1 cellular context compared by ENCODE assay signal in genomic region chr9:105291422-105291859, GRCh38.
TF ChIP-seq lines count a peak whose summit lies in the region.

No MANE protein-coding gene starts in this region.

TF ChIP-seq in HepG2, 621 proteins besides CTCF, POLR2A, EP300 and RAD21 (continued from another document and continues in another):
- TF ChIP-seq ZBTB43 (CRISPR knock-in tag; conservative IDR thresholded peaks at IDR 0.05), result 0 out of 2 replicates have a peak, but pooled peaks have one; percentile 3
- no peak for TF ChIP-seq ZNF530 (CRISPR knock-in tag; IDR thresholded peaks at IDR 0.05; ENCODE audit: low read depth)
- TF ChIP-seq SPEN (CRISPR knock-in tag; IDR thresholded peaks at IDR 0.05; ENCODE audit: low read depth), result peak; percentile 48; the same call in 1 of the 2 replicates
- TF ChIP-seq ASH2L (IDR thresholded peaks at IDR 0.05; ENCODE audit: insufficient read length, low read depth, low read length), result peak; percentile 36
- TF ChIP-seq ZNF335 (CRISPR knock-in tag; IDR thresholded peaks at IDR 0.05), result 0 out of 2 replicates have a peak, but pooled peaks have one; percentile 35
- peak; percentile 70; the same call in 1 of the 2 replicates for TF ChIP-seq ZBTB7B (CRISPR knock-in tag; IDR thresholded peaks at IDR 0.05)
- TF ChIP-seq RARA (CRISPR knock-in tag; IDR thresholded peaks at IDR 0.05), result peak; percentile 66
- peak; percentile 76 for TF ChIP-seq PHF21A (CRISPR knock-in tag; IDR thresholded peaks at IDR 0.05)
- TF ChIP-seq ZNF784 (CRISPR knock-in tag; IDR thresholded peaks at IDR 0.05; ENCODE audit: borderline replicate concordance), result peak; percentile 48; the same call in 1 of the 2 replicates
- peak; percentile 86 for TF ChIP-seq ZBTB25 (CRISPR knock-in tag; IDR thresholded peaks at IDR 0.05)
- TF ChIP-seq ZFX (CRISPR knock-in tag; IDR thresholded peaks at IDR 0.05; ENCODE audit: low read depth), result peak; percentile 42; the same call in 1 of the 2 replicates
- TF ChIP-seq HHEX (CRISPR knock-in tag; IDR thresholded peaks at IDR 0.05), result peak; percentile 34; the same call in 1 of the 2 replicates
- no peak for TF ChIP-seq ZNF740 (CRISPR knock-in tag; IDR thresholded peaks at IDR 0.05)
- TF ChIP-seq ZNF362 (CRISPR knock-in tag; IDR thresholded peaks at IDR 0.05; ENCODE audit: borderline replicate concordance), result peak; percentile 34; the same call in 1 of the 2 replicates
- TF ChIP-seq ZNF644 (CRISPR knock-in tag; IDR thresholded peaks at IDR 0.05; ENCODE audit: low read depth), result peak; percentile 91
- TF ChIP-seq CREM (IDR thresholded peaks at IDR 0.05), result peak; percentile 83
- TF ChIP-seq CREM (CRISPR knock-in tag; IDR thresholded peaks at IDR 0.05), result no peak
- TF ChIP-seq ELF3 (CRISPR knock-in tag; IDR thresholded peaks at IDR 0.05), result peak; percentile 90
- TF ChIP-seq DRAP1 (CRISPR knock-in tag; IDR thresholded peaks at IDR 0.05), result peak; percentile 60; the same call in 1 of the 2 replicates
- TF ChIP-seq FOXK1 (CRISPR knock-in tag; IDR thresholded peaks at IDR 0.05; ENCODE audit: borderline replicate concordance, low read depth), result peak; percentile 71; the same call in 1 of the 2 replicates
- peak; percentile 45; the same call in 1 of the 2 replicates for TF ChIP-seq ZSCAN31 (CRISPR knock-in tag; IDR thresholded peaks at IDR 0.05; ENCODE audit: low read depth)
- no peak for TF ChIP-seq ZBTB4 (CRISPR knock-in tag; IDR thresholded peaks at IDR 0.05; ENCODE audit: borderline replicate concordance)
- no peak for TF ChIP-seq NPAS2 (CRISPR knock-in tag; IDR thresholded peaks at IDR 0.05; ENCODE audit: borderline replicate concordance)
- TF ChIP-seq NR2C2 (CRISPR knock-in tag; IDR thresholded peaks at IDR 0.05; ENCODE audit: borderline replicate concordance), result 0 out of 2 replicates have a peak, but pooled peaks have one; percentile 39
- TF ChIP-seq IRF9 (CRISPR knock-in tag; IDR thresholded peaks at IDR 0.05; ENCODE audit: borderline replicate concordance), result no peak
- peak; percentile 80 for TF ChIP-seq BCL6 (CRISPR knock-in tag; IDR thresholded peaks at IDR 0.05)
- peak; percentile 49; the same call in 1 of the 2 replicates for TF ChIP-seq RERE (CRISPR knock-in tag; IDR thresholded peaks at IDR 0.05; ENCODE audit: low read depth)
- TF ChIP-seq ZNF614 (CRISPR knock-in tag; IDR thresholded peaks at IDR 0.05; ENCODE audit: borderline replicate concordance), result peak; percentile 89
- TF ChIP-seq TFE3 (CRISPR knock-in tag; IDR thresholded peaks at IDR 0.05), result peak; percentile 37; the same call in 1 of the 2 replicates
- peak; percentile 8; the same call in 1 of the 2 replicates for TF ChIP-seq GMEB1 (CRISPR knock-in tag; IDR thresholded peaks at IDR 0.05; ENCODE audit: borderline replicate concordance)
- TF ChIP-seq ZNF580 (CRISPR knock-in tag; IDR thresholded peaks at IDR 0.05; ENCODE audit: borderline replicate concordance, low read depth), result peak; percentile 61; the same call in 1 of the 2 replicates
- peak; percentile 55; the same call in 1 of the 2 replicates for TF ChIP-seq ZNF710 (CRISPR knock-in tag; IDR thresholded peaks at IDR 0.05; ENCODE audit: borderline replicate concordance)
- peak; percentile 84; the same call in 1 of the 2 replicates for TF ChIP-seq NCOR1 (IDR thresholded peaks at IDR 0.05; ENCODE audit: borderline replicate concordance, low read length)
